ENCODE assay signal across 2 cellular contexts in the genomic region with DNA sequence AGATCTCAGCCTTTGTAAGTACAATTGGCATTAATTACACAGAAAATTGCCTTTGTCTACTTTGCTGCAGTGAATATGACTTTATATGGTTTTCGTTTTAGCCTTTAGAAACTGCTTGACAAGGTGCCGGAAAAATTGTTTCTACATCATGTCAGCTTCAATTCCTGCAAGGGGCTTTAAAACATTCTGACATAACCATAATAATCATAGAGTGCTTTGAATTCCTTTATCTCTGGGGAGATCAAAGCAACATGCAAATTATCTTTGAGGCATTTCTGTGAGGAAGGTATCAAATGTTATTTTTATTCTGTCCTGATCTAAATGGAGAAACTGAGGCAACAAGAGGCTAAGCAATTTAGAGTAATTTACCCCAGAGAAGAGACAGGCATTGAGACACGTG.
TF ChIP-seq lines count a peak whose summit lies in the region.

No MANE protein-coding gene starts in this region.

TF ChIP-seq in GM23338, 12 proteins besides CTCF, POLR2A, EP300 and RAD21 (continued from another document):
- TF ChIP-seq, protein P1, sequence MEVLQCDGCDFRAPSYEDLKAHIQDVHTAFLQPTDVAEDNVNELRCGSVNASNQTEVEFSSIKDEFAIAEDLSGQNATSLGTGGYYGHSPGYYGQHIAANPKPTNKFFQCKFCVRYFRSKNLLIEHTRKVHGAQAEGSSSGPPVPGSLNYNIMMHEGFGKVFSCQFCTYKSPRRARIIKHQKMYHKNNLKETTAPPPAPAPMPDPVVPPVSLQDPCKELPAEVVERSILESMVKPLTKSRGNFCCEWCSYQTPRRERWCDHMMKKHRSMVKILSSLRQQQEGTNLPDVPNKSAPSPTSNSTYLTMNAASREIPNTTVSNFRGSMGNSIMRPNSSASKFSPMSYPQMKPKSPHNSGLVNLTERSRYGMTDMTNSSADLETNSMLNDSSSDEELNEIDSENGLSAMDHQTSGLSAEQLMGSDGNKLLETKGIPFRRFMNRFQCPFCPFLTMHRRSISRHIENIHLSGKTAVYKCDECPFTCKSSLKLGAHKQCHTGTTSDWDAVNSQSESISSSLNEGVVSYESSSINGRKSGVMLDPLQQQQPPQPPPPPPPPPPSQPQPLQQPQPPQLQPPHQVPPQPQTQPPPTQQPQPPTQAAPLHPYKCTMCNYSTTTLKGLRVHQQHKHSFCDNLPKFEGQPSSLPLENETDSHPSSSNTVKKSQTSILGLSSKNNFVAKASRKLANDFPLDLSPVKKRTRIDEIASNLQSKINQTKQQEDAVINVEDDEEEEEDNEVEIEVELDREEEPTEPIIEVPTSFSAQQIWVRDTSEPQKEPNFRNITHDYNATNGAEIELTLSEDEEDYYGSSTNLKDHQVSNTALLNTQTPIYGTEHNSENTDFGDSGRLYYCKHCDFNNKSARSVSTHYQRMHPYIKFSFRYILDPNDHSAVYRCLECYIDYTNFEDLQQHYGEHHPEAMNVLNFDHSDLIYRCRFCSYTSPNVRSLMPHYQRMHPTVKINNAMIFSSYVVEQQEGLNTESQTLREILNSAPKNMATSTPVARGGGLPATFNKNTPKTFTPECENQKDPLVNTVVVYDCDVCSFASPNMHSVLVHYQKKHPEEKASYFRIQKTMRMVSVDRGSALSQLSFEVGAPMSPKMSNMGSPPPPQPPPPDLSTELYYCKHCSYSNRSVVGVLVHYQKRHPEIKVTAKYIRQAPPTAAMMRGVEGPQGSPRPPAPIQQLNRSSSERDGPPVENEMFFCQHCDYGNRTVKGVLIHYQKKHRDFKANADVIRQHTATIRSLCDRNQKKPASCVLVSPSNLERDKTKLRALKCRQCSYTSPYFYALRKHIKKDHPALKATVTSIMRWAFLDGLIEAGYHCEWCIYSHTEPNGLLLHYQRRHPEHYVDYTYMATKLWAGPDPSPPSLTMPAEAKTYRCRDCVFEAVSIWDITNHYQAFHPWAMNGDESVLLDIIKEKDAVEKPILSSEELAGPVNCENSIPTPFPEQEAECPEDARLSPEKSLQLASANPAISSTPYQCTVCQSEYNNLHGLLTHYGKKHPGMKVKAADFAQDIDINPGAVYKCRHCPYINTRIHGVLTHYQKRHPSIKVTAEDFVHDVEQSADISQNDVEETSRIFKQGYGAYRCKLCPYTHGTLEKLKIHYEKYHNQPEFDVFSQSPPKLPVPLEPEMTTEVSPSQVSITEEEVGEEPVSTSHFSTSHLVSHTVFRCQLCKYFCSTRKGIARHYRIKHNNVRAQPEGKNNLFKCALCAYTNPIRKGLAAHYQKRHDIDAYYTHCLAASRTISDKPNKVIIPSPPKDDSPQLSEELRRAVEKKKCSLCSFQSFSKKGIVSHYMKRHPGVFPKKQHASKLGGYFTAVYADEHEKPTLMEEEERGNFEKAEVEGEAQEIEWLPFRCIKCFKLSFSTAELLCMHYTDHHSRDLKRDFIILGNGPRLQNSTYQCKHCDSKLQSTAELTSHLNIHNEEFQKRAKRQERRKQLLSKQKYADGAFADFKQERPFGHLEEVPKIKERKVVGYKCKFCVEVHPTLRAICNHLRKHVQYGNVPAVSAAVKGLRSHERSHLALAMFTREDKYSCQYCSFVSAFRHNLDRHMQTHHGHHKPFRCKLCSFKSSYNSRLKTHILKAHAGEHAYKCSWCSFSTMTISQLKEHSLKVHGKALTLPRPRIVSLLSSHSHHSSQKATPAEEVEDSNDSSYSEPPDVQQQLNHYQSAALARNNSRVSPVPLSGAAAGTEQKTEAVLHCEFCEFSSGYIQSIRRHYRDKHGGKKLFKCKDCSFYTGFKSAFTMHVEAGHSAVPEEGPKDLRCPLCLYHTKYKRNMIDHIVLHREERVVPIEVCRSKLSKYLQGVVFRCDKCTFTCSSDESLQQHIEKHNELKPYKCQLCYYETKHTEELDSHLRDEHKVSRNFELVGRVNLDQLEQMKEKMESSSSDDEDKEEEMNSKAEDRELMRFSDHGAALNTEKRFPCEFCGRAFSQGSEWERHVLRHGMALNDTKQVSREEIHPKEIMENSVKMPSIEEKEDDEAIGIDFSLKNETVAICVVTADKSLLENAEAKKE (CRISPR knock-in tag; IDR thresholded peaks at IDR 0.05): no peak
- no peak for TF ChIP-seq EZH2 (IDR thresholded peaks at IDR 0.05; ENCODE audit: low read depth, unreplicated experiment)
- TF ChIP-seq EZH2phosphoT487 (IDR thresholded peaks at IDR 0.05; ENCODE audit: unreplicated experiment): no peak
- TF ChIP-seq, protein P2, sequence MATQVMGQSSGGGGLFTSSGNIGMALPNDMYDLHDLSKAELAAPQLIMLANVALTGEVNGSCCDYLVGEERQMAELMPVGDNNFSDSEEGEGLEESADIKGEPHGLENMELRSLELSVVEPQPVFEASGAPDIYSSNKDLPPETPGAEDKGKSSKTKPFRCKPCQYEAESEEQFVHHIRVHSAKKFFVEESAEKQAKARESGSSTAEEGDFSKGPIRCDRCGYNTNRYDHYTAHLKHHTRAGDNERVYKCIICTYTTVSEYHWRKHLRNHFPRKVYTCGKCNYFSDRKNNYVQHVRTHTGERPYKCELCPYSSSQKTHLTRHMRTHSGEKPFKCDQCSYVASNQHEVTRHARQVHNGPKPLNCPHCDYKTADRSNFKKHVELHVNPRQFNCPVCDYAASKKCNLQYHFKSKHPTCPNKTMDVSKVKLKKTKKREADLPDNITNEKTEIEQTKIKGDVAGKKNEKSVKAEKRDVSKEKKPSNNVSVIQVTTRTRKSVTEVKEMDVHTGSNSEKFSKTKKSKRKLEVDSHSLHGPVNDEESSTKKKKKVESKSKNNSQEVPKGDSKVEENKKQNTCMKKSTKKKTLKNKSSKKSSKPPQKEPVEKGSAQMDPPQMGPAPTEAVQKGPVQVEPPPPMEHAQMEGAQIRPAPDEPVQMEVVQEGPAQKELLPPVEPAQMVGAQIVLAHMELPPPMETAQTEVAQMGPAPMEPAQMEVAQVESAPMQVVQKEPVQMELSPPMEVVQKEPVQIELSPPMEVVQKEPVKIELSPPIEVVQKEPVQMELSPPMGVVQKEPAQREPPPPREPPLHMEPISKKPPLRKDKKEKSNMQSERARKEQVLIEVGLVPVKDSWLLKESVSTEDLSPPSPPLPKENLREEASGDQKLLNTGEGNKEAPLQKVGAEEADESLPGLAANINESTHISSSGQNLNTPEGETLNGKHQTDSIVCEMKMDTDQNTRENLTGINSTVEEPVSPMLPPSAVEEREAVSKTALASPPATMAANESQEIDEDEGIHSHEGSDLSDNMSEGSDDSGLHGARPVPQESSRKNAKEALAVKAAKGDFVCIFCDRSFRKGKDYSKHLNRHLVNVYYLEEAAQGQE (IDR thresholded peaks at IDR 0.05; ENCODE audit: unreplicated experiment): no peak
- TF ChIP-seq, protein P3, sequence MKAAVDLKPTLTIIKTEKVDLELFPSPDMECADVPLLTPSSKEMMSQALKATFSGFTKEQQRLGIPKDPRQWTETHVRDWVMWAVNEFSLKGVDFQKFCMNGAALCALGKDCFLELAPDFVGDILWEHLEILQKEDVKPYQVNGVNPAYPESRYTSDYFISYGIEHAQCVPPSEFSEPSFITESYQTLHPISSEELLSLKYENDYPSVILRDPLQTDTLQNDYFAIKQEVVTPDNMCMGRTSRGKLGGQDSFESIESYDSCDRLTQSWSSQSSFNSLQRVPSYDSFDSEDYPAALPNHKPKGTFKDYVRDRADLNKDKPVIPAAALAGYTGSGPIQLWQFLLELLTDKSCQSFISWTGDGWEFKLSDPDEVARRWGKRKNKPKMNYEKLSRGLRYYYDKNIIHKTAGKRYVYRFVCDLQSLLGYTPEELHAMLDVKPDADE (IDR thresholded peaks at IDR 0.05): no peak
- no peak for TF ChIP-seq STAT1 (IDR thresholded peaks at IDR 0.05; ENCODE audit: unreplicated experiment)
- no peak for TF ChIP-seq POLR2AphosphoS5 (IDR thresholded peaks at IDR 0.05; ENCODE audit: low read depth)
- no peak for TF ChIP-seq NANOG (IDR thresholded peaks at IDR 0.05; ENCODE audit: borderline replicate concordance)

TF ChIP-seq in neural cell, 6 proteins besides CTCF, POLR2A, EP300 and RAD21 (continued from another document):
- TF ChIP-seq, protein P2 (IDR thresholded peaks at IDR 0.05; ENCODE audit: borderline replicate concordance): peak; percentile 86
- TF ChIP-seq POLR2AphosphoS5 (IDR thresholded peaks at IDR 0.05) (peak; percentile 60), EZH2 (IDR thresholded peaks at IDR 0.05; ENCODE audit: borderline replicate concordance, insufficient read depth, low read length, poor library complexity, severe bottlenecking) (no peak), MXI1 (conservative IDR thresholded peaks at IDR 0.05; ENCODE audit: poor library complexity, severe bottlenecking) (no peak)
